In the genomic region with DNA sequence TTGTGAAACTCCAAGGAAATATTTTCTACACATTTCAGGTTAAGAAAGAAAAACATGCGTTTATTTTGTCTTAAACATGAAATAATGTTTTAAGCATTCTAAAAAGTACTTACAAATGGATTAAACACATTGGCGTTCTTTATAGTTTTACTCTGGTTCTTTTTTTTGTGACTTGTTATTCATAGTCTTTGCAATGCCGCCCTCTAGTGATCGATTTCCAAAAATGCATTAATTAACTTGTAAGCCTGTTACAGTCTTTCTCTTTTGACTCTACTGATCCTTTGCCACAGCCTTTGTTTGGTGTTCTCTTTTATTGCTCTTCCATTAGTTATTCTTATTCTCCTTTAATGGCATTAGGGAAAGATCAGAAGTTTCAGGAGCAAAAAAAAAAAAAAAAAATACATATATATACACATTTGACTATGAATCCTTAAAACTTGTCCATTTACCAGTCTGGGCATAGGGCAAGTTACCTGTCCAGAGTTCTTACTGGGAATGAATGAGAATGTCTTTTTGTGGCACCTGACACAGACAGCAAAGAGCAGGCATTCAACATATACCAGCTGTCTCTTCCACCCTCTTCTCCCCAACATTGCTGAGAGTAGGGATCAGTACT, we compare ENCODE assay signal across 8 cellular contexts. TPM values are rescaled to one million over a fixed set of nuclear protein-coding genes. Genes with fewer than 3 reads are reported as not detected.
A peak's percentile ranks its signal among the peaks of the same experiment; 100 is the strongest.
DNase-seq lines count a peak whose midpoint lies in the region; ATAC-seq, FAIRE-seq and TF ChIP-seq lines count a peak whose summit lies in the region.

No MANE protein-coding gene starts in this region.

- H3K9ac ChIP-seq in NT2/D1 (ENCODE audit: insufficient read length, low read depth) = no peak overlapping the region
- H3K9ac ChIP-seq in colonic mucosa (ENCODE audit: low read depth in 2 of 2, low read length in 2 of 2) = no peak overlapping the region

- H3K4me1 ChIP-seq in NT2/D1 (ENCODE audit: insufficient read depth, insufficient read length) = no peaks in the 10 kb centered on the region
- H3K4me1 ChIP-seq in colonic mucosa = no peaks in the 10 kb centered on the region

- DNase-seq in GM04503 (ENCODE audit: low read depth) (peak; percentile 10), KBM-7 (peak; percentile 62), NT2/D1 (ENCODE audit: low read depth, low spot score) (peak; percentile 55), colonic mucosa (peak; percentile 52), middle frontal gyrus (ENCODE audit: extremely low spot score, low spot score) (peak; percentile 54)

- TF ChIP-seq CTCF in colonic mucosa (IDR thresholded peaks at IDR 0.05) = peak; percentile 67

- intact Hi-C loops in colonic mucosa (cut with DNase I) = loop anchor here (2.0 kb wide), 1 partner anchor 232 kb away; no protein-coding TSS in a partner anchor

- in situ Hi-C loops in KBM-7 (cut with MboI; ENCODE audit: low pct_unique_long_range_greater_than_20kb, low sequenced_read_pairs) = no loop called here

- H3K36me3 ChIP-seq in NT2/D1 (ENCODE audit: insufficient read depth, insufficient read length, low read length) (no peaks in the 10 kb centered on the region), colonic mucosa (no peaks in the 10 kb centered on the region)

- no peaks in the 10 kb centered on the region for H3K9me3 ChIP-seq in NT2/D1 (ENCODE audit: insufficient read depth, low read length)
- H3K9me3 ChIP-seq in colonic mucosa = no peaks in the 10 kb centered on the region

- no peak for ATAC-seq in HG03108 (IDR thresholded peaks at IDR 0.05; ENCODE audit: unreplicated experiment)
- no peak for ATAC-seq in HG03135 (IDR thresholded peaks at IDR 0.05; ENCODE audit: unreplicated experiment)

- no peaks in the 10 kb centered on the region for H3K27me3 ChIP-seq in NT2/D1 (ENCODE audit: insufficient read depth, insufficient read length)
- no peaks in the 10 kb centered on the region for H3K27me3 ChIP-seq in colonic mucosa

- FAIRE-seq in A204.1 (lab: Jason Lieb, UNC) = peak; percentile 98

- H3K4me3 ChIP-seq in NT2/D1 (ENCODE audit: insufficient read length, low read depth) (no peak overlapping the region), colonic mucosa (no peak overlapping the region)

- H3K27ac ChIP-seq in colonic mucosa = no peak overlapping the region

RNA-seq across cellular contexts. Expression of a gene that starts 59.9 kb away (rescaled TPM):
- 1 to 10 TPM; 3.2 to 3.3 TPM for total RNA-seq in colonic mucosa

Comparison
In these comparisons a context has a peak if more than half of its experiments do, and no peak if none do; other contexts are left out.
1. DNase-seq: peak in every context shown above with its lines; median percentile 62 in KBM-7; 55 in NT2/D1; 54 in middle frontal gyrus; 52 in colonic mucosa; 10 in GM04503.